Comparison of ENCODE assay signal across 29 cellular contexts in the genomic region with DNA sequence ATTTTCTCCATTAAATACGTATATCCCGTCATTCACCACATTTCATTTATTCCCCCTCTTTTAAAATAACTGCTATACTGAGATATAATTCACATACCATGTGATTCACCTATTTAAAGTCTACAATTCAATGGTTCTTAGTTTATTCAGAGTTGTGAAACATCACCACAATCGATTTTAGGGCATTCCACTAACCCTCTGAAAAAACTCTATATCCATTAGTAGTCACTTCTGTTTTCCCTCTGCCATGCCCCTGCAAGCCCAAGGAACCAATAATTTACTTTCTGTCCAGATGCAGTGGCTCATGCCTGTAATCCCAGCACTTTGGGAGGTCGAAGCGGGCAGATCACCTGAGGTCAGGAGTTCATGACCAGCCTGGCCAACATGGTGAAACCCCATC.
"Had no signal": no experiment of that assay in that cellular context is flagged by ENCODE, and none has a peak within 500 bp of the region (broad histone marks: within the 10 kb centered on the region; RNA-seq: fewer than 3 reads in every experiment).

No MANE protein-coding gene starts in this region.

- FAIRE-seq: astrocyte had no signal

- H3K27ac ChIP-seq: adrenal gland, body of pancreas, breast epithelium, PC-9, RWPE1 had no signal

- H3K27ac Mint-ChIP-seq: activated CD4-positive, alpha-beta T cell treated with anti-CD3 and anti-CD28 coated beads, Interleukin-2, amount 10 ng/mL, durations not matched to agents 7 days and 5 days; activated CD8-positive, alpha-beta T cell treated with anti-CD3 and anti-CD28 coated beads, Interleukin-2, amount 10 ng/mL, durations not matched to agents 7 days and 5 days; activated naive CD4-positive, alpha-beta T cell treated with anti-CD3 and anti-CD28 coated beads for 36 hours; activated naive CD4-positive, alpha-beta T cell treated with anti-CD3 and anti-CD28 coated beads, Interleukin-2, amount 50 U/mL, for 72 hours; activated T-cell treated with anti-CD3 and anti-CD28 coated beads, Interleukin-2, amount 50 U/mL, for 24 hours had no signal

- H2AFZ ChIP-seq: PC-9 had no signal

- H3K4me1 ChIP-seq: breast epithelium had no signal

- H3K4me3 Mint-ChIP-seq: activated CD4-positive, alpha-beta T cell treated with anti-CD3 and anti-CD28 coated beads, Interleukin-2, amount 10 ng/mL, durations not matched to agents 7 days and 5 days; activated CD8-positive, alpha-beta T cell treated with anti-CD3 and anti-CD28 coated beads, Interleukin-2, amount 10 ng/mL, durations not matched to agents 7 days and 5 days; activated naive CD4-positive, alpha-beta T cell treated with anti-CD3 and anti-CD28 coated beads for 36 hours; activated T-cell treated with anti-CD3 and anti-CD28 coated beads, Interleukin-2, amount 50 U/mL, for 24 hours had no signal

- H3K27me3 Mint-ChIP-seq: activated CD4-positive, alpha-beta T cell treated with anti-CD3 and anti-CD28 coated beads, Interleukin-2, amount 10 ng/mL, durations not matched to agents 7 days and 5 days; activated T-cell treated with anti-CD3 and anti-CD28 coated beads, Interleukin-2, amount 50 U/mL, for 24 hours had no signal

- H3K9me3 Mint-ChIP-seq: activated CD4-positive, alpha-beta T cell treated with anti-CD3 and anti-CD28 coated beads, Interleukin-2, amount 10 ng/mL, durations not matched to agents 7 days and 5 days; activated naive CD4-positive, alpha-beta T cell treated with anti-CD3 and anti-CD28 coated beads for 36 hours; activated naive CD4-positive, alpha-beta T cell treated with anti-CD3 and anti-CD28 coated beads, Interleukin-2, amount 50 U/mL, for 72 hours; activated T-cell treated with anti-CD3 and anti-CD28 coated beads, Interleukin-2, amount 50 U/mL, for 24 hours had no signal

- H3K9me3 ChIP-seq: adrenal gland, body of pancreas, breast epithelium, MG63 had no signal

- DNase-seq: activated CD4-positive, alpha-beta T cell treated with anti-CD3 and anti-CD28 coated beads, Interleukin-2, amount 10 ng/mL, durations not matched to agents 7 days and 5 days; activated CD4-positive, alpha-beta T cell treated with anti-CD3 and anti-CD28 coated beads, Interleukin-2, amount 50 U/mL, for 48 hours; activated CD8-positive, alpha-beta T cell treated with anti-CD3 and anti-CD28 coated beads, Interleukin-2, amount 10 ng/mL, durations not matched to agents 7 days and 5 days; activated gamma-delta T cell treated with Interleukin-2 at 50 U/mL for 16 hours; activated naive CD4-positive, alpha-beta T cell treated with anti-CD3 and anti-CD28 coated beads for 36 hours; activated T-cell treated with anti-CD3 and anti-CD28 coated beads, Interleukin-2, amount 50 U/mL, for 24 hours; adrenal gland; body of pancreas; Kasumi-1; KG1; MG63; NCI-H1048; NCI-H1105 treated with DMSO at 0.1 percent for 48 hours; NCI-H1436; NCI-H1694 treated with DMSO at 0.1 percent for 48 hours; NCI-H2029; NCI-H510A; NCI-H526; NCI-H748 treated with DMSO at 0.1 percent for 48 hours; NK-92 treated with Interleukin-12 subunit alpha and Interleukin-12 subunit beta, amount 100 ng/mL, for 24 hours; PC-9; SW 1271; T-helper 1 cell; T1000 had no signal

- H3K27me3 ChIP-seq: adrenal gland, body of pancreas, breast epithelium, MG63 had no signal

- ATAC-seq: activated CD8-positive, alpha-beta T cell treated with anti-CD3 and anti-CD28 coated beads, Interleukin-2, amount 10 ng/mL, durations not matched to agents 7 days and 5 days; activated naive CD4-positive, alpha-beta T cell treated with anti-CD3 and anti-CD28 coated beads, Interleukin-2, amount 50 U/mL, for 72 hours; body of pancreas; Right ventricle myocardium inferior had no signal

- H3K36me3 ChIP-seq: adrenal gland, breast epithelium, MG63 had no signal

- H3K4me3 ChIP-seq: adrenal gland, body of pancreas, breast epithelium, MG63, PC-9 had no signal

- H3K4me2 ChIP-seq: PC-9 had no signal
